Comparison of ENCODE assay signal across 8 cellular contexts in the genomic region with DNA sequence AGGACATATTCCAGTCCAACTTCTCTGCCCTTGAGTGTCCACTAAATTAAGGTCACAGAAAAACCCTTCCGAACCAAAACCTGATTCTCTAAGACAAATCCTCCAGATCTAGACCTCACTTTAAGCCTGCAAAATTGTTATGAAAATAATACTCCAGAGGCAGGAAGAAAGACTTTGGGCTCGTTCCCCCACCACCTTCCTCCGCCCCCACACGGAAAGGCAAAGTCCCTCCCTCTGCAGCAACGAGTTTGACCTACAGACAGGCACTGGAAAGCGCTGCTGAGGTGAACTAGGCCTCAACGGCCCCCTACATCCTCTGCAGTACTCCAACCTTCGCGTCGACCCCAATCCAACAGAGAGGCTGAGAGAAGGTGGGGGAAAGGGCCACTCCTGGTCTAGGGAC. TPM values are rescaled to one million over a fixed set of nuclear protein-coding genes. Genes with fewer than 3 reads are reported as not detected.
DNase-seq lines count a peak whose midpoint lies in the region; ATAC-seq and TF ChIP-seq lines count a peak whose summit lies in the region.

No MANE protein-coding gene starts in this region.

- H3K9me3 ChIP-seq in neural cell (ENCODE audit: low read length), result no peaks in the 10 kb centered on the region

- peaks cover 6% of the 10 kb centered on the region for H3K36me3 ChIP-seq in neural cell (ENCODE audit: insufficient read depth, low read length)

- H2AFZ ChIP-seq in neural cell (ENCODE audit: low read depth, low read length), result peak overlapping the region; percentile 84

- ATAC-seq in HG02938 (IDR thresholded peaks at IDR 0.05; ENCODE audit: unreplicated experiment), result peak; percentile 56

- H3K79me2 ChIP-seq in neural cell (replicated peaks; ENCODE audit: insufficient read depth, low read length), result peaks cover 28% of the 10 kb centered on the region

- no peak for TF ChIP-seq RAD21 in neural cell (conservative IDR thresholded peaks at IDR 0.05)

- TF ChIP-seq CTCF in fibroblast of mammary gland (conservative IDR thresholded peaks at IDR 0.05; ENCODE audit: control insufficient read depth, insufficient read depth, low read depth, low read length), result no peak
- no peak for TF ChIP-seq CTCF in neural cell (IDR thresholded peaks at IDR 0.05; ENCODE audit: poor library complexity, severe bottlenecking)

- H4K20me1 ChIP-seq in neural cell (ENCODE audit: insufficient read depth), result no peaks in the 10 kb centered on the region

- H3K9me2 ChIP-seq in neural cell (ENCODE audit: insufficient read depth, low read length), result no peaks in the 10 kb centered on the region

- peak overlapping the region; percentile 78 for H3K4me3 ChIP-seq in fibroblast of mammary gland (ENCODE audit: control insufficient read depth, low read depth, low read length)
- peak overlapping the region; percentile 90 for H3K4me3 ChIP-seq in neural cell (ENCODE audit: low read length)

- no peak for TF ChIP-seq EP300 in neural cell (conservative IDR thresholded peaks at IDR 0.05; ENCODE audit: poor library complexity, severe bottlenecking)

- no peaks in the 10 kb centered on the region for H3K27me3 ChIP-seq in neural cell (ENCODE audit: insufficient read depth, low read depth, low read length)

- H3F3A ChIP-seq in neural cell (ENCODE audit: insufficient read depth, low read length, poor library complexity, severe bottlenecking), result no peaks in the 10 kb centered on the region

- H3K4me2 ChIP-seq in neural cell (ENCODE audit: low read length), result peak overlapping the region; percentile 94

- H3K27ac ChIP-seq in neural cell (ENCODE audit: low read length) (peak overlapping the region; percentile 90), temporal lobe (ENCODE audit: low read depth, low read length) (peak overlapping the region; percentile 83)

- DNase-seq in NK-92 treated with Interleukin-12 subunit alpha and Interleukin-12 subunit beta, amount 100 ng/mL, for 24 hours (lab: John Stamatoyannopoulos, UW), result peak; percentile 51
- DNase-seq in NK-92 (lab: John Stamatoyannopoulos, UW; ENCODE audit: unreplicated experiment), result no peak
- DNase-seq in NCI-H748 treated with DMSO at 0.1 percent for 48 hours (lab: John Stamatoyannopoulos, UW), result peak; percentile 8
- DNase-seq in activated T-cell treated with anti-CD3 and anti-CD28 coated beads for 4 hours, result peak; percentile 43
- DNase-seq in fibroblast of mammary gland (ENCODE audit: low read depth), result peak; percentile 56

- peak overlapping the region; percentile 97 for H3K9ac ChIP-seq in neural cell (ENCODE audit: low read length)

TF ChIP-seq in neural cell, 6 proteins besides CTCF, POLR2A, EP300 and RAD21:
- TF ChIP-seq POLR2AphosphoS5 (IDR thresholded peaks at IDR 0.05) (no peak), TAF1 (IDR thresholded peaks at IDR 0.05; ENCODE audit: low read depth) (no peak), SMC3 (conservative IDR thresholded peaks at IDR 0.05; ENCODE audit: poor library complexity) (no peak), MXI1 (conservative IDR thresholded peaks at IDR 0.05; ENCODE audit: poor library complexity, severe bottlenecking) (no peak), EZH2 (IDR thresholded peaks at IDR 0.05; ENCODE audit: borderline replicate concordance, insufficient read depth, low read length, poor library complexity, severe bottlenecking) (no peak)
- TF ChIP-seq, protein P1, sequence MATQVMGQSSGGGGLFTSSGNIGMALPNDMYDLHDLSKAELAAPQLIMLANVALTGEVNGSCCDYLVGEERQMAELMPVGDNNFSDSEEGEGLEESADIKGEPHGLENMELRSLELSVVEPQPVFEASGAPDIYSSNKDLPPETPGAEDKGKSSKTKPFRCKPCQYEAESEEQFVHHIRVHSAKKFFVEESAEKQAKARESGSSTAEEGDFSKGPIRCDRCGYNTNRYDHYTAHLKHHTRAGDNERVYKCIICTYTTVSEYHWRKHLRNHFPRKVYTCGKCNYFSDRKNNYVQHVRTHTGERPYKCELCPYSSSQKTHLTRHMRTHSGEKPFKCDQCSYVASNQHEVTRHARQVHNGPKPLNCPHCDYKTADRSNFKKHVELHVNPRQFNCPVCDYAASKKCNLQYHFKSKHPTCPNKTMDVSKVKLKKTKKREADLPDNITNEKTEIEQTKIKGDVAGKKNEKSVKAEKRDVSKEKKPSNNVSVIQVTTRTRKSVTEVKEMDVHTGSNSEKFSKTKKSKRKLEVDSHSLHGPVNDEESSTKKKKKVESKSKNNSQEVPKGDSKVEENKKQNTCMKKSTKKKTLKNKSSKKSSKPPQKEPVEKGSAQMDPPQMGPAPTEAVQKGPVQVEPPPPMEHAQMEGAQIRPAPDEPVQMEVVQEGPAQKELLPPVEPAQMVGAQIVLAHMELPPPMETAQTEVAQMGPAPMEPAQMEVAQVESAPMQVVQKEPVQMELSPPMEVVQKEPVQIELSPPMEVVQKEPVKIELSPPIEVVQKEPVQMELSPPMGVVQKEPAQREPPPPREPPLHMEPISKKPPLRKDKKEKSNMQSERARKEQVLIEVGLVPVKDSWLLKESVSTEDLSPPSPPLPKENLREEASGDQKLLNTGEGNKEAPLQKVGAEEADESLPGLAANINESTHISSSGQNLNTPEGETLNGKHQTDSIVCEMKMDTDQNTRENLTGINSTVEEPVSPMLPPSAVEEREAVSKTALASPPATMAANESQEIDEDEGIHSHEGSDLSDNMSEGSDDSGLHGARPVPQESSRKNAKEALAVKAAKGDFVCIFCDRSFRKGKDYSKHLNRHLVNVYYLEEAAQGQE (IDR thresholded peaks at IDR 0.05; ENCODE audit: borderline replicate concordance), result no peak

RNA-seq across cellular contexts. Expression of gene ATP5MC3, which starts 0.8 kb away (rescaled TPM):
- 261 and 303 TPM in 2 replicates for polyA plus RNA-seq in neural cell
- 79.6 and 83.1 TPM in 2 replicates for polyA minus RNA-seq in neural cell
- total RNA-seq in temporal lobe, result 47.9 TPM

RNA-seq across cellular contexts. Expression of gene ATF2, which starts 12.7 kb away (rescaled TPM):
- polyA plus RNA-seq in neural cell, result 89.2 and 93.4 TPM in 2 replicates
- polyA minus RNA-seq in neural cell, result 198 and 222 TPM in 2 replicates
- 94.4 TPM for total RNA-seq in temporal lobe
